11 cellular contexts compared by ENCODE assay signal in the genomic region with DNA sequence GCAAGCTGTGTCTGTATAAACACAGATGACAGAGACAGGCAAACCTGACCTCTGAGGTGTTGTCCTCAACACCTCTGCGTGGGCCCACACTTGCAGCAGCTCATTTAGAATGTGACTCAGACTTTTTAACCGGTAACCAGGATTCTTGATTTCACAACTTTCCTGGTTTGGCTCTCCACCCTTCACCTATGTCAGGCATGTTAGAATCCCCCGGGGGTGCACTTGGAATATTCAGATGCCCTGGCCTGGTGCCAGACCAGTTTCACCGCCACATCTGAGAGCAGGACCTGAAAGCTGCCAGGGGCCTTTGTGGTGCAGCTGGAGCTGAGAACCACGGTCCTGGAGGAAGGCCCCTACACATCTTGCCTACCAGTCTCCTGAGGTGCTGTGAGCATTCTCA. TPM values are rescaled to one million over a fixed set of nuclear protein-coding genes. Genes with fewer than 3 reads are reported as not detected.
DNase-seq lines count a peak whose midpoint lies in the region; ATAC-seq and TF ChIP-seq lines count a peak whose summit lies in the region.
"Had no signal": no experiment of that assay in that cellular context is flagged by ENCODE, and none has a peak within 500 bp of the region (broad histone marks: within the 10 kb centered on the region; RNA-seq: fewer than 3 reads in every experiment).

No MANE protein-coding gene starts in this region.

- TF ChIP-seq CTCF in activated CD8-positive, alpha-beta T cell treated with anti-CD3 and anti-CD28 coated beads for 36 hours (IDR thresholded peaks at IDR 0.05) = no peak

- no peak for ATAC-seq in activated CD4-positive, alpha-beta T cell treated with anti-CD3 and anti-CD28 coated beads for 36 hours
- ATAC-seq in activated CD8-positive, alpha-beta T cell treated with anti-CD3 and anti-CD28 coated beads for 36 hours = no peak
- ATAC-seq in left cardiac atrium (peak in 1 of 2 donors; percentile 22), HG02938 (IDR thresholded peaks at IDR 0.05; ENCODE audit: unreplicated experiment) (no peak)
- ATAC-seq: pancreas had no signal

- POLR2A ChIA-PET in activated CD4-positive, alpha-beta T cell treated with anti-CD3 and anti-CD28 coated beads for 36 hours (lab: Charles Lee) = no interaction called here
- POLR2A ChIA-PET in activated CD8-positive, alpha-beta T cell treated with anti-CD3 and anti-CD28 coated beads for 36 hours (lab: Charles Lee) = interaction anchor here (1.2 kb wide), 1 partner anchor 81 kb away, joined by 3 read pairs; no protein-coding TSS in a partner anchor

- H3K27me3 Mint-ChIP-seq in activated CD4-positive, alpha-beta T cell treated with anti-CD3 and anti-CD28 coated beads for 36 hours = no peaks in the 10 kb centered on the region
- no peaks in the 10 kb centered on the region for H3K27me3 Mint-ChIP-seq in activated CD8-positive, alpha-beta T cell treated with anti-CD3 and anti-CD28 coated beads for 36 hours
- H3K27me3 Mint-ChIP-seq: activated naive CD4-positive, alpha-beta T cell treated with anti-CD3 and anti-CD28 coated beads, Interleukin-2, amount 10 ng/mL, durations not matched to agents 7 days and 5 days had no signal

- no peaks in the 10 kb centered on the region for H3K9me3 Mint-ChIP-seq in activated CD4-positive, alpha-beta T cell treated with anti-CD3 and anti-CD28 coated beads for 36 hours (ENCODE audit: low read depth)
- H3K9me3 Mint-ChIP-seq in activated CD8-positive, alpha-beta T cell treated with anti-CD3 and anti-CD28 coated beads for 36 hours = no peaks in the 10 kb centered on the region
- H3K9me3 Mint-ChIP-seq: activated naive CD4-positive, alpha-beta T cell treated with anti-CD3 and anti-CD28 coated beads, Interleukin-2, amount 10 ng/mL, durations not matched to agents 7 days and 5 days had no signal

- peak overlapping the region; percentile 77 for H3K27ac Mint-ChIP-seq in activated CD4-positive, alpha-beta T cell treated with anti-CD3 and anti-CD28 coated beads for 36 hours
- H3K27ac Mint-ChIP-seq in activated CD8-positive, alpha-beta T cell treated with anti-CD3 and anti-CD28 coated beads for 36 hours = peak overlapping the region; percentile 89
- H3K27ac Mint-ChIP-seq: activated naive CD4-positive, alpha-beta T cell treated with anti-CD3 and anti-CD28 coated beads, Interleukin-2, amount 10 ng/mL, durations not matched to agents 7 days and 5 days had no signal

- H3K4me3 Mint-ChIP-seq in activated CD4-positive, alpha-beta T cell treated with anti-CD3 and anti-CD28 coated beads for 36 hours = no peak overlapping the region
- no peak overlapping the region for H3K4me3 Mint-ChIP-seq in activated CD8-positive, alpha-beta T cell treated with anti-CD3 and anti-CD28 coated beads for 36 hours
- H3K4me3 Mint-ChIP-seq: activated naive CD4-positive, alpha-beta T cell treated with anti-CD3 and anti-CD28 coated beads, Interleukin-2, amount 10 ng/mL, durations not matched to agents 7 days and 5 days had no signal

- CTCF ChIA-PET in activated CD4-positive, alpha-beta T cell treated with anti-CD3 and anti-CD28 coated beads for 36 hours (lab: Charles Lee) = interaction anchor here (1.1 kb wide), 1 partner anchor 139 kb away, joined by 3 read pairs; no protein-coding TSS in a partner anchor
- CTCF ChIA-PET in activated CD8-positive, alpha-beta T cell treated with anti-CD3 and anti-CD28 coated beads for 36 hours (lab: Charles Lee) = interaction anchor here (0.9 kb wide), 1 partner anchor 12 kb away, joined by 3 read pairs; no protein-coding TSS in a partner anchor

- peak; percentile 45 for DNase-seq in activated CD4-positive, alpha-beta T cell treated with anti-CD3 and anti-CD28 coated beads for 36 hours
- no peak for DNase-seq in activated CD4-positive, alpha-beta T cell treated with anti-CD3 and anti-CD28 coated beads, Interleukin-2, amount 50 U/mL, for 1 hour
- DNase-seq in activated CD8-positive, alpha-beta T cell treated with anti-CD3 and anti-CD28 coated beads for 36 hours = peak; percentile 61
- DNase-seq in left cardiac atrium = peak; percentile 68
- peak; percentile 45 for DNase-seq in stimulated activated CD8-positive, alpha-beta memory T cell treated with anti-CD3 and anti-CD28 coated beads, Interleukin-4, amount 100 ng/mL, for 48 hours
- DNase-seq in AML-193 (lab: John Stamatoyannopoulos, UW) = no peak
- no peak for DNase-seq in dermis blood vessel endothelial cell
- DNase-seq: activated naive CD4-positive, alpha-beta T cell treated with anti-CD3 and anti-CD28 coated beads, Interleukin-2, amount 10 ng/mL, durations not matched to agents 7 days and 5 days; glutamatergic neuron had no signal

- H3K4me1 Mint-ChIP-seq in activated CD4-positive, alpha-beta T cell treated with anti-CD3 and anti-CD28 coated beads for 36 hours = peaks cover 25% of the 10 kb centered on the region
- peaks cover 48% of the 10 kb centered on the region for H3K4me1 Mint-ChIP-seq in activated CD8-positive, alpha-beta T cell treated with anti-CD3 and anti-CD28 coated beads for 36 hours (ENCODE audit: low read depth)

- intact Hi-C loops in activated CD4-positive, alpha-beta T cell treated with anti-CD3 and anti-CD28 coated beads for 36 hours (cut with DNase I, micrococcal nuclease) = no loop called here
- intact Hi-C loops in activated CD8-positive, alpha-beta T cell treated with anti-CD3 and anti-CD28 coated beads for 36 hours (cut with micrococcal nuclease) = no loop called here
- intact Hi-C loops in left cardiac atrium (cut with DNase I) = no loop called here

- peaks cover 27% of the 10 kb centered on the region for H3K36me3 Mint-ChIP-seq in activated CD4-positive, alpha-beta T cell treated with anti-CD3 and anti-CD28 coated beads for 36 hours (ENCODE audit: low read depth)
- H3K36me3 Mint-ChIP-seq in activated CD8-positive, alpha-beta T cell treated with anti-CD3 and anti-CD28 coated beads for 36 hours (ENCODE audit: low read depth) = peaks cover 41% of the 10 kb centered on the region

RNA-seq across cellular contexts. Expression of gene DHODH, which starts 4.8 kb away (rescaled TPM):
- 10 to 100 TPM; 15.5 to 21.4 TPM for total RNA-seq in activated CD4-positive, alpha-beta T cell treated with anti-CD3 and anti-CD28 coated beads for 36 hours
- total RNA-seq in activated CD8-positive, alpha-beta T cell treated with anti-CD3 and anti-CD28 coated beads for 36 hours = 10 to 100 TPM; 26.5 to 26.8 TPM
- total RNA-seq in left cardiac atrium (10 to 100 TPM; 34.5 to 44.3 TPM), dermis blood vessel endothelial cell (3.4 and 4.6 TPM in 2 replicates)

RNA-seq across cellular contexts. Expression of gene PKD1L3, which starts 13.2 kb away (rescaled TPM):
- total RNA-seq in activated CD4-positive, alpha-beta T cell treated with anti-CD3 and anti-CD28 coated beads for 36 hours = not detected
- total RNA-seq in activated CD8-positive, alpha-beta T cell treated with anti-CD3 and anti-CD28 coated beads for 36 hours = under 1 TPM; 0.16 to 0.34 TPM
- total RNA-seq in left cardiac atrium (under 1 TPM; 0.71 to 0.91 TPM), dermis blood vessel endothelial cell (under 0.01 TPM in 1 of 2 replicates, not detected in the other)

RNA-seq across cellular contexts. Expression of gene HP, which starts 40.9 kb away (rescaled TPM):
- not detected for total RNA-seq in activated CD4-positive, alpha-beta T cell treated with anti-CD3 and anti-CD28 coated beads for 36 hours
- total RNA-seq in activated CD8-positive, alpha-beta T cell treated with anti-CD3 and anti-CD28 coated beads for 36 hours = not detected
- total RNA-seq in left cardiac atrium (100 to 1,000 TPM; 192 to 348 TPM), dermis blood vessel endothelial cell (0.05 TPM in 1 of 2 replicates, not detected in the other)

RNA-seq across cellular contexts. Expression of gene HPR, which starts 49.6 kb away (rescaled TPM):
- total RNA-seq in activated CD4-positive, alpha-beta T cell treated with anti-CD3 and anti-CD28 coated beads for 36 hours = not detected
- total RNA-seq in activated CD8-positive, alpha-beta T cell treated with anti-CD3 and anti-CD28 coated beads for 36 hours = not detected
- total RNA-seq in left cardiac atrium (10 to 100 TPM in 1 of 2 donors, 1 to 10 TPM in 1; 9.2 to 18.1 TPM), dermis blood vessel endothelial cell (not detected in 2 replicates)
- total RNA-seq: pancreas had no signal

Comparison
In these comparisons a context has a peak if more than half of its experiments do, and no peak if none do; other contexts are left out.
1. DNase-seq: peak in activated CD4-positive, alpha-beta T cell treated with anti-CD3 and anti-CD28 coated beads for 36 hours (single experiment), activated CD8-positive, alpha-beta T cell treated with anti-CD3 and anti-CD28 coated beads for 36 hours (single experiment), left cardiac atrium (single experiment) and stimulated activated CD8-positive, alpha-beta memory T cell treated with anti-CD3 and anti-CD28 coated beads, Interleukin-4, amount 100 ng/mL, for 48 hours (single experiment); none in activated CD4-positive, alpha-beta T cell treated with anti-CD3 and anti-CD28 coated beads, Interleukin-2, amount 50 U/mL, for 1 hour (single experiment), AML-193 (0 of 2) and dermis blood vessel endothelial cell (single experiment).
2. RNA of gene HP, which starts 40.9 kb away (total RNA-seq): 192 to 348 TPM in left cardiac atrium; not detected in activated CD4-positive, alpha-beta T cell treated with anti-CD3 and anti-CD28 coated beads for 36 hours, not detected in activated CD8-positive, alpha-beta T cell treated with anti-CD3 and anti-CD28 coated beads for 36 hours and 0.05 TPM in dermis blood vessel endothelial cell; every median in the first group is over 100 times any median in the second.